In the genomic region with DNA sequence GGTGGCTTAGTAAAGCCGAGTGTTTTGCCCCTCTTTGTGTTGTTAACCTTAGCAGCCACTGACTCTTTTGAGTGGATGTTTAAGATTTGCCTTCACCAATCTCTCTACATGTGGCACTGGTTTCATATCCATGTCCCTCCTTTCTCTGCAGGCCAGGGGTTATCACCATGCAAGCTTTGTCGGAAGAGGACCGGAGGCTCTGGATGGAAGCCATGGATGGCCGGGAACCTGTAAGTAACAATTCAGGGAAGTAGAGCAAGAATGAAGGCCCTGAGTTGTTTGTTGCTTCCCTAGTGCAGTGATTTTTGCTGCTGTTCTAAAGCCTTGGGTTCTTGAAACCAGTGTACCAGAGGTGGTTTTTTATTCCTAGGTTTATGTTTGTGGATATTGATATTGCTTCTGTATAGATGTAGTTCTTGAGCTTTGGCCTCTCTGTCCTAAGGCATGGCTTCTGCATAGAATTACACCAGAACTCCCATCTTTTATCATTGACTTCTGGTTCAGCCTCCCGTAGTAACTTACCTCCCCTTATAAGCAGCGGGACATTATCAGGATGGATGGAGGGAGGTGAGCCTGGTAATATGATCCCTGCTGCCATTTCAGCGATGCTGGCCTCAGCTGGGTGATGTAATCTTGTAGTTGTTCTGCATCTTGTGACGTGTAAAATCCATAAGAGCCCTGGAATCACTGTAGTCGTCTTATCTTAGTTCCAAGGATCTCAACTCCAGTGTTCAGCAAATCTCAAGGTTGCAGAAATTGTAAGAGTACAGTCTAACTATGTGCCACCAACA, we compare ENCODE assay signal across 1 cellular context.
TF ChIP-seq lines count a peak whose summit lies in the region.

No MANE protein-coding gene starts in this region.

TF ChIP-seq in HEK293, 187 proteins besides CTCF, POLR2A, EP300 and RAD21 (continued from another document):
- TF ChIP-seq ZNF580 (tag by site-specific recombination; IDR thresholded peaks at IDR 0.05) (0 out of 2 replicates have a peak, but pooled peaks have one; percentile 25), ZNF629 (tag by site-specific recombination; IDR thresholded peaks at IDR 0.05) (peak; percentile 98), ZNF776 (tag by site-specific recombination; IDR thresholded peaks at IDR 0.05; ENCODE audit: borderline replicate concordance) (no peak), ZNF558 (tag by site-specific recombination; IDR thresholded peaks at IDR 0.05) (0 out of 2 replicates have a peak, but pooled peaks have one; percentile 45), WT1 (tag by site-specific recombination; IDR thresholded peaks at IDR 0.05) (peak; percentile 65), ZNF398 (tag by site-specific recombination; IDR thresholded peaks at IDR 0.05) (peak; percentile 75), OSR2 (tag by site-specific recombination; IDR thresholded peaks at IDR 0.05) (peak; percentile 52), ZXDB (tag by site-specific recombination; IDR thresholded peaks at IDR 0.05) (0 out of 2 replicates have a peak, but pooled peaks have one; percentile 28), ZNF324 (tag by site-specific recombination; IDR thresholded peaks at IDR 0.05) (peak; percentile 58; the same call in 1 of the 2 replicates), ZBTB48 (tag by site-specific recombination; IDR thresholded peaks at IDR 0.05) (peak; percentile 68; the same call in 1 of the 2 replicates), ZBTB21 (tag by site-specific recombination; IDR thresholded peaks at IDR 0.05) (peak; percentile 97), ZNF10 (tag by site-specific recombination; IDR thresholded peaks at IDR 0.05) (peak; percentile 58; the same call in 1 of the 2 replicates), ZNF548 (tag by site-specific recombination; IDR thresholded peaks at IDR 0.05) (no peak), ZNF561 (tag by site-specific recombination; IDR thresholded peaks at IDR 0.05; ENCODE audit: borderline replicate concordance) (no peak), ZBTB17 (tag by site-specific recombination; IDR thresholded peaks at IDR 0.05) (peak; percentile 78; the same call in 1 of the 2 replicates), FEZF1 (tag by site-specific recombination; IDR thresholded peaks at IDR 0.05) (peak; percentile 89), ZNF660 (tag by site-specific recombination; IDR thresholded peaks at IDR 0.05) (peak; percentile 78), MYNN (tag by site-specific recombination; IDR thresholded peaks at IDR 0.05; ENCODE audit: borderline replicate concordance) (0 out of 2 replicates have a peak, but pooled peaks have one; percentile 29), ZNF19 (tag by site-specific recombination; IDR thresholded peaks at IDR 0.05; ENCODE audit: low read depth) (0 out of 2 replicates have a peak, but pooled peaks have one; percentile 9), YY2 (tag by site-specific recombination; IDR thresholded peaks at IDR 0.05) (peak; percentile 85), ZNF747 (tag by site-specific recombination; IDR thresholded peaks at IDR 0.05) (no peak), MZF1 (tag by site-specific recombination; IDR thresholded peaks at IDR 0.05; ENCODE audit: borderline replicate concordance) (peak; percentile 65; the same call in 1 of the 2 replicates), ZNF138 (tag by site-specific recombination; IDR thresholded peaks at IDR 0.05; ENCODE audit: borderline replicate concordance) (no peak), ATF2 (tag by site-specific recombination; IDR thresholded peaks at IDR 0.05; ENCODE audit: low read depth) (peak; percentile 88), YY1 (tag by site-specific recombination; IDR thresholded peaks at IDR 0.05) (peak; percentile 41; the same call in 1 of the 2 replicates), TRIM28 (IDR thresholded peaks at IDR 0.05; ENCODE audit: borderline replicate concordance, low read length) (peak; percentile 83; the same call in 1 of the 2 replicates), ZNF692 (tag by site-specific recombination; IDR thresholded peaks at IDR 0.05) (peak; percentile 55; the same call in 1 of the 2 replicates), ZNF280C (tag by site-specific recombination; IDR thresholded peaks at IDR 0.05) (no peak)
- TF ChIP-seq, protein P1, sequence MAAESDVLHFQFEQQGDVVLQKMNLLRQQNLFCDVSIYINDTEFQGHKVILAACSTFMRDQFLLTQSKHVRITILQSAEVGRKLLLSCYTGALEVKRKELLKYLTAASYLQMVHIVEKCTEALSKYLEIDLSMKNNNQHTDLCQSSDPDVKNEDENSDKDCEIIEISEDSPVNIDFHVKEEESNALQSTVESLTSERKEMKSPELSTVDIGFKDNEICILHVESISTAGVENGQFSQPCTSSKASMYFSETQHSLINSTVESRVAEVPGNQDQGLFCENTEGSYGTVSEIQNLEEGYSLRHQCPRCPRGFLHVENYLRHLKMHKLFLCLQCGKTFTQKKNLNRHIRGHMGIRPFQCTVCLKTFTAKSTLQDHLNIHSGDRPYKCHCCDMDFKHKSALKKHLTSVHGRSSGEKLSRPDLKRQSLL (tag by site-specific recombination; IDR thresholded peaks at IDR 0.05): no peak
- TF ChIP-seq, protein P2, sequence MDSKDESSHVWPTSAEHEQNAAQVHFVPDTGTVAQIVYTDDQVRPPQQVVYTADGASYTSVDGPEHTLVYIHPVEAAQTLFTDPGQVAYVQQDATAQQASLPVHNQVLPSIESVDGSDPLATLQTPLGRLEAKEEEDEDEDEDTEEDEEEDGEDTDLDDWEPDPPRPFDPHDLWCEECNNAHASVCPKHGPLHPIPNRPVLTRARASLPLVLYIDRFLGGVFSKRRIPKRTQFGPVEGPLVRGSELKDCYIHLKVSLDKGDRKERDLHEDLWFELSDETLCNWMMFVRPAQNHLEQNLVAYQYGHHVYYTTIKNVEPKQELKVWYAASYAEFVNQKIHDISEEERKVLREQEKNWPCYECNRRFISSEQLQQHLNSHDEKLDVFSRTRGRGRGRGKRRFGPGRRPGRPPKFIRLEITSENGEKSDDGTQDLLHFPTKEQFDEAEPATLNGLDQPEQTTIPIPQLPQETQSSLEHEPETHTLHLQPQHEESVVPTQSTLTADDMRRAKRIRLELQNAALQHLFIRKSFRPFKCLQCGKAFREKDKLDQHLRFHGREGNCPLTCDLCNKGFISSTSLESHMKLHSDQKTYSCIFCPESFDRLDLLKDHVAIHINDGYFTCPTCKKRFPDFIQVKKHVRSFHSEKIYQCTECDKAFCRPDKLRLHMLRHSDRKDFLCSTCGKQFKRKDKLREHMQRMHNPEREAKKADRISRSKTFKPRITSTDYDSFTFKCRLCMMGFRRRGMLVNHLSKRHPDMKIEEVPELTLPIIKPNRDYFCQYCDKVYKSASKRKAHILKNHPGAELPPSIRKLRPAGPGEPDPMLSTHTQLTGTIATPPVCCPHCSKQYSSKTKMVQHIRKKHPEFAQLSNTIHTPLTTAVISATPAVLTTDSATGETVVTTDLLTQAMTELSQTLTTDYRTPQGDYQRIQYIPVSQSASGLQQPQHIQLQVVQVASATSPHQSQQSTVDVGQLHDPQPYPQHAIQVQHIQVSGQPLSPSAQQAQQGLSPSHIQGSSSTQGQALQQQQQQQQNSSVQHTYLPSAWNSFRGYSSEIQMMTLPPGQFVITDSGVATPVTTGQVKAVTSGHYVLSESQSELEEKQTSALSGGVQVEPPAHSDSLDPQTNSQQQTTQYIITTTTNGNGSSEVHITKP (tag by site-specific recombination; IDR thresholded peaks at IDR 0.05): peak; percentile 72
